1 cellular context compared by ENCODE assay signal in the genomic region with DNA sequence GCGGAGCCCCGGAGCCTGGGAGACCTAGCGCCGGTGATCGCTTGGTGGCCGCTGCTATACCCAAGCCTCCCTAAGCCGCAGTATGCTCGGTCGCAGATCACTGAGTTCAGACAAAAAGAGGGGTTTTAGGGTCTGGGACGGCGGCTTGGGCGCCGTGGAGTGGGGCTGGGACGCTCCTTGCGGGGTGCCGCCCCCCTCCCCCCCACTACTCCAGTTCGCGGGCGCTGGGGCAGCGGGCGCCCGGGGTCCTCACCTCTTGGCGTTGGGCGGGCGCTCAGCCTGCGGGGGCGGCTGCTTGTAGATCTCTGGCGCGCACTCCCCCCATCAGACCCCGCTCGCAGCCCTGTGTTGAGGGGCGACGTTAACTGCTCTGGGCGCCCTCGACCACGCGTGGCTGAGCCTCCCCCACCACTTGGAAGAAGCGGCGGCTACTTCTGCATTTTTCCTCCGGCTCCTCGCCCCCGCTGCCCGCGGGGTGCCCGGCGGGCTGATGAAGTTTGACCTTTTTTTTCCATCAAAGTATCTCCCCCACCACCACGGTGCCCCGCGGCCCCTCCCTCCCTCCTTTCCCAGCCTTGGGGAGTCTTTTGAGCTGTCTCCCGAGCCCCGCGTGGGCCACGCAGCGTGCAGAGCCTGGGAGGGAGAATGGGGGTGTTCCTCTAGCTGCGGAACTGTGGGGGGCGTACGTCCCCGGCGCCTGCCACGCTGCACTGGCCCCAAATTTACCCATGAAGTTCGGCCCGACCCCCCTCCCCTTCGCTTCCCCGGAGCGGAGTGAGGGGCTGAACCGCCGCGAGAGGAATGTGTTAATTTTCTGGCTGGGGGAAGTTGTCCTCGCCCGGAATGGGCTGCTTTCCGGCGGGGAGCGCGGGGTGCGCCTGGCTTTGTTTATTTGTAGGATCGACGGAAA.
TF ChIP-seq lines count a peak whose summit lies in the region.

No MANE protein-coding gene starts in this region.

TF ChIP-seq in HepG2, 621 proteins besides CTCF, POLR2A, EP300 and RAD21 (continued from another document):
- TF ChIP-seq, protein P1, sequence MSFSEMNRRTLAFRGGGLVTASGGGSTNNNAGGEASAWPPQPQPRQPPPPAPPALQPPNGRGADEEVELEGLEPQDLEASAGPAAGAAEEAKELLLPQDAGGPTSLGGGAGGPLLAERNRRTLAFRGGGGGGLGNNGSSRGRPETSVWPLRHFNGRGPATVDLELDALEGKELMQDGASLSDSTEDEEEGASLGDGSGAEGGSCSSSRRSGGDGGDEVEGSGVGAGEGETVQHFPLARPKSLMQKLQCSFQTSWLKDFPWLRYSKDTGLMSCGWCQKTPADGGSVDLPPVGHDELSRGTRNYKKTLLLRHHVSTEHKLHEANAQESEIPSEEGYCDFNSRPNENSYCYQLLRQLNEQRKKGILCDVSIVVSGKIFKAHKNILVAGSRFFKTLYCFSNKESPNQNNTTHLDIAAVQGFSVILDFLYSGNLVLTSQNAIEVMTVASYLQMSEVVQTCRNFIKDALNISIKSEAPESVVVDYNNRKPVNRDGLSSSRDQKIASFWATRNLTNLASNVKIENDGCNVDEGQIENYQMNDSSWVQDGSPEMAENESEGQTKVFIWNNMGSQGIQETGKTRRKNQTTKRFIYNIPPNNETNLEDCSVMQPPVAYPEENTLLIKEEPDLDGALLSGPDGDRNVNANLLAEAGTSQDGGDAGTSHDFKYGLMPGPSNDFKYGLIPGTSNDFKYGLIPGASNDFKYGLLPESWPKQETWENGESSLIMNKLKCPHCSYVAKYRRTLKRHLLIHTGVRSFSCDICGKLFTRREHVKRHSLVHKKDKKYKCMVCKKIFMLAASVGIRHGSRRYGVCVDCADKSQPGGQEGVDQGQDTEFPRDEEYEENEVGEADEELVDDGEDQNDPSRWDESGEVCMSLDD (CRISPR knock-in tag; IDR thresholded peaks at IDR 0.05; ENCODE audit: borderline replicate concordance), result peak; percentile 89
- TF ChIP-seq ZBTB7B (CRISPR knock-in tag; IDR thresholded peaks at IDR 0.05) (peak; percentile 59), ZFP1 (CRISPR knock-in tag; IDR thresholded peaks at IDR 0.05) (no peak), ZNF556 (CRISPR knock-in tag; IDR thresholded peaks at IDR 0.05; ENCODE audit: borderline replicate concordance) (no peak), ZC3H13 (CRISPR knock-in tag; IDR thresholded peaks at IDR 0.05) (no peak), ISL2 (CRISPR knock-in tag; IDR thresholded peaks at IDR 0.05) (0 out of 2 replicates have a peak, but pooled peaks have one; percentile 5), HMGA1 (CRISPR knock-in tag; conservative IDR thresholded peaks at IDR 0.05) (no peak), MTA1 (CRISPR knock-in tag; IDR thresholded peaks at IDR 0.05; ENCODE audit: borderline replicate concordance) (no peak), MEIS1 (CRISPR knock-in tag; IDR thresholded peaks at IDR 0.05; ENCODE audit: borderline replicate concordance) (no peak), ZFP41 (CRISPR knock-in tag; IDR thresholded peaks at IDR 0.05; ENCODE audit: borderline replicate concordance) (no peak), ZNF790 (CRISPR knock-in tag; IDR thresholded peaks at IDR 0.05; ENCODE audit: borderline replicate concordance) (no peak), HNRNPLL (IDR thresholded peaks at IDR 0.05; ENCODE audit: low read depth, low read length, poor library complexity, severe bottlenecking) (peak; percentile 82), MZF1 (CRISPR knock-in tag; IDR thresholded peaks at IDR 0.05; ENCODE audit: borderline replicate concordance) (no peak)
- TF ChIP-seq, protein P2, sequence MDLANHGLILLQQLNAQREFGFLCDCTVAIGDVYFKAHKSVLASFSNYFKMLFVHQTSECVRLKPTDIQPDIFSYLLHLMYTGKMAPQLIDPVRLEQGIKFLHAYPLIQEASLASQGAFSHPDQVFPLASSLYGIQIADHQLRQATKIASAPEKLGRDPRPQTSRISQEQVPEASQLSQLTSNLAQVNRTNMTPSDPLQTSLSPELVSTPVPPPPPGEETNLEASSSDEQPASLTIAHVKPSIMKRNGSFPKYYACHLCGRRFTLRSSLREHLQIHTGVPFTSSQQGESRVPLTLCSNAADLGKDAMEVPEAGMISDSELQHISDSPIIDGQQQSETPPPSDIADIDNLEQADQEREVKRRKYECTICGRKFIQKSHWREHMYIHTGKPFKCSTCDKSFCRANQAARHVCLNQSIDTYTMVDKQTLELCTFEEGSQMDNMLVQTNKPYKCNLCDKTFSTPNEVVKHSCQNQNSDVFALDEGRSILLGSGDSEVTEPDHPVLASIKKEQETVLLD (CRISPR knock-in tag; IDR thresholded peaks at IDR 0.05; ENCODE audit: low read depth), result 0 out of 2 replicates have a peak, but pooled peaks have one; percentile 8
- TF ChIP-seq, protein P3, sequence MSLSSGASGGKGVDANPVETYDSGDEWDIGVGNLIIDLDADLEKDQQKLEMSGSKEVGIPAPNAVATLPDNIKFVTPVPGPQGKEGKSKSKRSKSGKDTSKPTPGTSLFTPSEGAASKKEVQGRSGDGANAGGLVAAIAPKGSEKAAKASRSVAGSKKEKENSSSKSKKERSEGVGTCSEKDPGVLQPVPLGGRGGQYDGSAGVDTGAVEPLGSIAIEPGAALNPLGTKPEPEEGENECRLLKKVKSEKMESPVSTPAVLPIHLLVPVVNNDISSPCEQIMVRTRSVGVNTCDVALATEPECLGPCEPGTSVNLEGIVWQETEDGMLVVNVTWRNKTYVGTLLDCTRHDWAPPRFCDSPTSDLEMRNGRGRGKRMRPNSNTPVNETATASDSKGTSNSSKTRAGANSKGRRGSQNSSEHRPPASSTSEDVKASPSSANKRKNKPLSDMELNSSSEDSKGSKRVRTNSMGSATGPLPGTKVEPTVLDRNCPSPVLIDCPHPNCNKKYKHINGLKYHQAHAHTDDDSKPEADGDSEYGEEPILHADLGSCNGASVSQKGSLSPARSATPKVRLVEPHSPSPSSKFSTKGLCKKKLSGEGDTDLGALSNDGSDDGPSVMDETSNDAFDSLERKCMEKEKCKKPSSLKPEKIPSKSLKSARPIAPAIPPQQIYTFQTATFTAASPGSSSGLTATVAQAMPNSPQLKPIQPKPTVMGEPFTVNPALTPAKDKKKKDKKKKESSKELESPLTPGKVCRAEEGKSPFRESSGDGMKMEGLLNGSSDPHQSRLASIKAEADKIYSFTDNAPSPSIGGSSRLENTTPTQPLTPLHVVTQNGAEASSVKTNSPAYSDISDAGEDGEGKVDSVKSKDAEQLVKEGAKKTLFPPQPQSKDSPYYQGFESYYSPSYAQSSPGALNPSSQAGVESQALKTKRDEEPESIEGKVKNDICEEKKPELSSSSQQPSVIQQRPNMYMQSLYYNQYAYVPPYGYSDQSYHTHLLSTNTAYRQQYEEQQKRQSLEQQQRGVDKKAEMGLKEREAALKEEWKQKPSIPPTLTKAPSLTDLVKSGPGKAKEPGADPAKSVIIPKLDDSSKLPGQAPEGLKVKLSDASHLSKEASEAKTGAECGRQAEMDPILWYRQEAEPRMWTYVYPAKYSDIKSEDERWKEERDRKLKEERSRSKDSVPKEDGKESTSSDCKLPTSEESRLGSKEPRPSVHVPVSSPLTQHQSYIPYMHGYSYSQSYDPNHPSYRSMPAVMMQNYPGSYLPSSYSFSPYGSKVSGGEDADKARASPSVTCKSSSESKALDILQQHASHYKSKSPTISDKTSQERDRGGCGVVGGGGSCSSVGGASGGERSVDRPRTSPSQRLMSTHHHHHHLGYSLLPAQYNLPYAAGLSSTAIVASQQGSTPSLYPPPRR (CRISPR knock-in tag; IDR thresholded peaks at IDR 0.05; ENCODE audit: borderline replicate concordance), result no peak
- TF ChIP-seq, protein P4, sequence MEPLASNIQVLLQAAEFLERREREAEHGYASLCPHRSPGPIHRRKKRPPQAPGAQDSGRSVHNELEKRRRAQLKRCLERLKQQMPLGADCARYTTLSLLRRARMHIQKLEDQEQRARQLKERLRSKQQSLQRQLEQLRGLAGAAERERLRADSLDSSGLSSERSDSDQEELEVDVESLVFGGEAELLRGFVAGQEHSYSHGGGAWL (CRISPR knock-in tag; IDR thresholded peaks at IDR 0.05), result no peak
- TF ChIP-seq, protein P5, sequence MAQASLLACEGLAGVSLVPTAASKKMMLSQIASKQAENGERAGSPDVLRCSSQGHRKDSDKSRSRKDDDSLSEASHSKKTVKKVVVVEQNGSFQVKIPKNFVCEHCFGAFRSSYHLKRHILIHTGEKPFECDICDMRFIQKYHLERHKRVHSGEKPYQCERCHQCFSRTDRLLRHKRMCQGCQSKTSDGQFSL (CRISPR knock-in tag; IDR thresholded peaks at IDR 0.05), result peak; percentile 55; the same call in 1 of the 2 replicates
- TF ChIP-seq, protein P6, sequence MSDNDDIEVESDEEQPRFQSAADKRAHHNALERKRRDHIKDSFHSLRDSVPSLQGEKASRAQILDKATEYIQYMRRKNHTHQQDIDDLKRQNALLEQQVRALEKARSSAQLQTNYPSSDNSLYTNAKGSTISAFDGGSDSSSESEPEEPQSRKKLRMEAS (IDR thresholded peaks at IDR 0.05), result peak; percentile 34; the same call in 1 of the 2 replicates
